ENCODE assay signal across 8 cellular contexts in genomic region chr9:77848897-77849296, GRCh38.
A peak's percentile ranks its signal among the peaks of the same experiment; 100 is the strongest.
DNase-seq lines count a peak whose midpoint lies in the region; ATAC-seq and TF ChIP-seq lines count a peak whose summit lies in the region.
"Had no signal": no experiment of that assay in that cellular context is flagged by ENCODE, and none has a peak within 500 bp of the region (broad histone marks: within the 10 kb centered on the region; RNA-seq: fewer than 3 reads in every experiment).

No MANE protein-coding gene starts in this region.

- H3K27me3 ChIP-seq in lower lobe of right lung (ENCODE audit: low read depth) = no peaks in the 10 kb centered on the region
- no peaks in the 10 kb centered on the region for H3K27me3 ChIP-seq in upper lobe of left lung

- TF ChIP-seq CTCF in lower lobe of right lung (IDR thresholded peaks at IDR 0.05) = no peak
- no peak for TF ChIP-seq CTCF in upper lobe of left lung (IDR thresholded peaks at IDR 0.05)

- H3K9me3 ChIP-seq in lower lobe of right lung = no peaks in the 10 kb centered on the region
- H3K9me3 ChIP-seq in upper lobe of left lung = no peaks in the 10 kb centered on the region

- no peaks in the 10 kb centered on the region for H3K27me3 Mint-ChIP-seq in stimulated activated naive CD8-positive, alpha-beta T cell treated with anti-CD3 and anti-CD28 coated beads, Interleukin-15, amount 100 ng/mL, for 72 hours

- no peak overlapping the region for H3K4me3 ChIP-seq in lower lobe of right lung
- no peak overlapping the region for H3K4me3 ChIP-seq in upper lobe of left lung

- DNase-seq in LHCN-M2 (ENCODE audit: low read depth) = peak; percentile 88
- peak in 36 of 61 donors; percentile 4 to 86 (median 22) for DNase-seq in caudate nucleus (lab: John Stamatoyannopoulos, UW)
- DNase-seq in lower lobe of right lung = peak; percentile 63
- DNase-seq in upper lobe of left lung = peak in 1 of 2 donors; percentile 90
- DNase-seq in stimulated activated naive CD8-positive, alpha-beta T cell treated with anti-CD3 and anti-CD28 coated beads, Interleukin-15, amount 100 ng/mL, for 72 hours = no peak
- DNase-seq: NCI-H187 treated with DMSO at 0.1 percent for 48 hours had no signal

- peaks cover 33% of the 10 kb centered on the region for H3K4me1 Mint-ChIP-seq in stimulated activated naive CD8-positive, alpha-beta T cell treated with anti-CD3 and anti-CD28 coated beads, Interleukin-15, amount 100 ng/mL, for 72 hours

- H3K27ac ChIP-seq in caudate nucleus (ENCODE audit: low read depth, low read length) (peak overlapping the region; percentile 48), lower lobe of right lung (peak overlapping the region; percentile 76), upper lobe of left lung (peak overlapping the region; percentile 68 to 77 (median 76))

- H3K27ac Mint-ChIP-seq in stimulated activated naive CD8-positive, alpha-beta T cell treated with anti-CD3 and anti-CD28 coated beads, Interleukin-15, amount 100 ng/mL, for 72 hours = peak overlapping the region in 1 of 2 donors; percentile 87

- H3K4me1 ChIP-seq in lower lobe of right lung (peaks cover 83% of the 10 kb centered on the region), upper lobe of left lung (peaks cover 67 to 82% (median 75%) of the 10 kb centered on the region in 4 donors)

- ATAC-seq in lower lobe of right lung (peak; percentile 86 to 88), upper lobe of left lung (ENCODE audit: low FRiP score in 2 of 2) (peak; percentile 80 to 95), HG03571 (IDR thresholded peaks at IDR 0.05; ENCODE audit: unreplicated experiment) (no peak), HG02798 (IDR thresholded peaks at IDR 0.05; ENCODE audit: poor library complexity, unreplicated experiment) (no peak)
- no peak for ATAC-seq in stimulated activated naive CD8-positive, alpha-beta T cell treated with anti-CD3 and anti-CD28 coated beads, Interleukin-15, amount 100 ng/mL, for 72 hours

- TF ChIP-seq EP300 in upper lobe of left lung (IDR thresholded peaks at IDR 0.05) = peak in 1 of 4 donors; percentile 86

- no peaks in the 10 kb centered on the region for H3K9me3 Mint-ChIP-seq in stimulated activated naive CD8-positive, alpha-beta T cell treated with anti-CD3 and anti-CD28 coated beads, Interleukin-15, amount 100 ng/mL, for 72 hours

- WGBS in upper lobe of left lung, 2 donors = 23 to 32% methylated on average over 6 of the region's 6 CpGs

- intact Hi-C loops in lower lobe of right lung (cut with DNase I) = no loop called here

- no peak overlapping the region for H3K4me3 Mint-ChIP-seq in stimulated activated naive CD8-positive, alpha-beta T cell treated with anti-CD3 and anti-CD28 coated beads, Interleukin-15, amount 100 ng/mL, for 72 hours

- H3K36me3 ChIP-seq in lower lobe of right lung = no peaks in the 10 kb centered on the region
- no peaks in the 10 kb centered on the region for H3K36me3 ChIP-seq in upper lobe of left lung

- TF ChIP-seq POLR2A in upper lobe of left lung (IDR thresholded peaks at IDR 0.05) = no peak

Comparison
In these comparisons a context has a peak if more than half of its experiments do, and no peak if none do; other contexts are left out.
1. DNase-seq: peak in LHCN-M2 (single experiment), caudate nucleus (36 of 61) and lower lobe of right lung (single experiment); none in stimulated activated naive CD8-positive, alpha-beta T cell treated with anti-CD3 and anti-CD28 coated beads, Interleukin-15, amount 100 ng/mL, for 72 hours (0 of 2).
2. ATAC-seq: peak in lower lobe of right lung (2 of 2) and upper lobe of left lung (2 of 2); none in HG03571 (single experiment), HG02798 (single experiment) and stimulated activated naive CD8-positive, alpha-beta T cell treated with anti-CD3 and anti-CD28 coated beads, Interleukin-15, amount 100 ng/mL, for 72 hours (single experiment).
3. Peak in every context shown above with its lines, with median percentiles within 50 percentile points of each other: H3K27ac ChIP-seq.